Comparison of ENCODE assay signal across 8 cellular contexts in the genomic region with DNA sequence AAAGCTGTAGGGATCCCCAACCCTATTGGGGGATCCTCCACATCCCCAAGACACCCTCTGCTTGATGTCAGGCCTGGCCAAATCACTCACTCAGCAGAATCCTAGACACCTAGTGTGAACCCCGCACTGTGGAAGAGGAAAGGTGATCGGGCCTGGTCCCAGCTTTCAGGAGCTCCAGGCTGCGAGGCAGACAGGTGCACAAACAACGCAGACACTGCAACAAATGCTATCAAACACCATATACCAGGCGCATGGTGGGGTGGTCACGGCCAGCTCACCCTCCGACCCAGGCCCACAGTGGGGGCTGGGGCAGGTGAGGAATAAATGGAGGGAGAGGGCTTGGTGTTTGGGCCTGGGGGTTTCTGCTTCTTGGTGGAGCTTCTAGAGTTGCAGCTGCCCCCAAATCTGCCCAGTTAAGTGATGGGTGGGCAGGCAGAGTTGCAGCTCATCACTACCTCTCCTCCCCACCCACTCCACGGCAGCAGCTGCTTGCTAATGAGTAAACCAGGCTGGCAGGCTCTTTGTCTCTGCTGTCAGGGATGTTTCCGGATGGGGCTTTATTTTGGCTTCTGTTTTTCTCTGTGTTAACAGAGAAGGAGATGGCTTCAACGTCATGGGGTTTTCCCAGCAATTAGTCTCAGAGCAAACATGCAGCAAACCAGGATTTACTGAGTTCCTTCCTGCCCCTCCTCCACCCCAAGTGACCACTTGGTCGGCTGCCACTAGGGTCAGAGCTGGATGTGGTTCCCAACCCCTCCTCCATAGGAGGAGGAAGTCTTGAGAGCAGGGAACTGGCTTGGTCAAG. TPM values are rescaled to one million over a fixed set of nuclear protein-coding genes. Genes with fewer than 3 reads are reported as not detected.
DNase-seq lines count a peak whose midpoint lies in the region; ATAC-seq and TF ChIP-seq lines count a peak whose summit lies in the region.

No MANE protein-coding gene starts in this region.

- peaks cover 23% of the 10 kb centered on the region for H3K36me3 Mint-ChIP-seq in CD4-positive, alpha-beta T cell (ENCODE audit: low read depth)
- peaks cover 12% of the 10 kb centered on the region for H3K36me3 Mint-ChIP-seq in activated CD8-positive, alpha-beta T cell treated with anti-CD3 and anti-CD28 coated beads for 36 hours (ENCODE audit: low read depth)

- CTCF ChIA-PET in CD4-positive, alpha-beta T cell (lab: Charles Lee): no interaction called here
- CTCF ChIA-PET in activated CD8-positive, alpha-beta T cell treated with anti-CD3 and anti-CD28 coated beads for 36 hours (lab: Charles Lee): interaction anchor here (0.7 to 1.7 kb wide), 4 partner anchors 22 to 149 kb away, joined by 3 to 5 read pairs (median 4); no protein-coding TSS in a partner anchor

- H3K36me3 ChIP-seq in ovary: no peaks in the 10 kb centered on the region

- H3K27me3 Mint-ChIP-seq in CD4-positive, alpha-beta T cell: no peaks in the 10 kb centered on the region
- H3K27me3 Mint-ChIP-seq in activated CD8-positive, alpha-beta T cell treated with anti-CD3 and anti-CD28 coated beads for 36 hours: no peaks in the 10 kb centered on the region

- no peak for TF ChIP-seq EP300 in ovary (IDR thresholded peaks at IDR 0.05)

- intact Hi-C loops in CD4-positive, alpha-beta T cell (cut with DNase I, micrococcal nuclease): no loop called here
- intact Hi-C loops in activated CD8-positive, alpha-beta T cell treated with anti-CD3 and anti-CD28 coated beads for 36 hours (cut with micrococcal nuclease): no loop called here
- intact Hi-C loops in ovary (cut with DNase I): loop anchor here in 1 of 4 donors (10.0 kb wide), 1 partner anchor 51 kb away; a partner anchor contains a TSS

- no peak overlapping the region for H3K27ac ChIP-seq in CD4-positive, alpha-beta T cell (ENCODE audit: low read depth, low read length)
- peak overlapping the region in 1 of 2 donors; percentile 42 for H3K27ac ChIP-seq in ovary

- H3K4me3 ChIP-seq in ovary: no peak overlapping the region

- H3K4me3 Mint-ChIP-seq in CD4-positive, alpha-beta T cell: no peak overlapping the region
- H3K4me3 Mint-ChIP-seq in activated CD8-positive, alpha-beta T cell treated with anti-CD3 and anti-CD28 coated beads for 36 hours: no peak overlapping the region

- 46 to 53% (median 49%) methylated on average over 11 of the region's 11 CpGs for WGBS in ovary, 3 donors

- peaks cover 8% of the 10 kb centered on the region for H3K4me1 ChIP-seq in ovary (ENCODE audit: insufficient read depth)

- H3K9me3 Mint-ChIP-seq in CD4-positive, alpha-beta T cell: no peaks in the 10 kb centered on the region
- no peaks in the 10 kb centered on the region for H3K9me3 Mint-ChIP-seq in activated CD8-positive, alpha-beta T cell treated with anti-CD3 and anti-CD28 coated beads for 36 hours

- no peak for TF ChIP-seq CTCF in CD4-positive, alpha-beta T cell (IDR thresholded peaks at IDR 0.05)
- TF ChIP-seq CTCF in activated CD8-positive, alpha-beta T cell treated with anti-CD3 and anti-CD28 coated beads for 36 hours (IDR thresholded peaks at IDR 0.05): no peak
- TF ChIP-seq CTCF in ovary (IDR thresholded peaks at IDR 0.05): no peak

- peak; percentile 24 for ATAC-seq in CD4-positive, alpha-beta T cell (ENCODE audit: poor library complexity)
- peak; percentile 17 for ATAC-seq in activated CD8-positive, alpha-beta T cell treated with anti-CD3 and anti-CD28 coated beads for 36 hours
- no peak for ATAC-seq in HG02798 (IDR thresholded peaks at IDR 0.05; ENCODE audit: poor library complexity, unreplicated experiment)

- H3K27me3 ChIP-seq in CD4-positive, alpha-beta T cell (ENCODE audit: control insufficient read depth, insufficient read depth, low read length): no peaks in the 10 kb centered on the region
- no peaks in the 10 kb centered on the region for H3K27me3 ChIP-seq in ovary

- peaks cover 33% of the 10 kb centered on the region for H3K4me1 Mint-ChIP-seq in CD4-positive, alpha-beta T cell (ENCODE audit: low read depth)
- H3K4me1 Mint-ChIP-seq in activated CD8-positive, alpha-beta T cell treated with anti-CD3 and anti-CD28 coated beads for 36 hours (ENCODE audit: low read depth): peaks cover 18% of the 10 kb centered on the region

- no peak for TF ChIP-seq POLR2A in ovary (IDR thresholded peaks at IDR 0.05)

- peak in 6 of 10 experiments; percentile 7 to 26 (median 18) for DNase-seq in CD4-positive, alpha-beta T cell
- DNase-seq in NCI-H1105 treated with DMSO at 0.1 percent for 48 hours (lab: John Stamatoyannopoulos, UW) (peak; percentile 43), foreskin melanocyte (peak; percentile 39), ovary (peak; percentile 59 to 75 (median 68)), putamen (ENCODE audit: low spot score) (no peak), RPMI8226 (no peak)
- DNase-seq in activated CD8-positive, alpha-beta T cell treated with anti-CD3 and anti-CD28 coated beads for 36 hours: peak; percentile 41

- H3K27ac Mint-ChIP-seq in CD4-positive, alpha-beta T cell: peak overlapping the region; percentile 83
- H3K27ac Mint-ChIP-seq in activated CD8-positive, alpha-beta T cell treated with anti-CD3 and anti-CD28 coated beads for 36 hours: peak overlapping the region; percentile 66

- POLR2A ChIA-PET in CD4-positive, alpha-beta T cell (lab: Charles Lee): interaction anchor here (0.8 to 1.9 kb wide), 3 partner anchors 16 to 161 kb away, joined by 4 to 6 read pairs (median 5); no protein-coding TSS in a partner anchor
- POLR2A ChIA-PET in activated CD8-positive, alpha-beta T cell treated with anti-CD3 and anti-CD28 coated beads for 36 hours (lab: Charles Lee): interaction anchor here (1.4 kb wide), 2 partner anchors 54 to 73 kb away, joined by 3 to 4 read pairs; no protein-coding TSS in a partner anchor

- no peaks in the 10 kb centered on the region for H3K9me3 ChIP-seq in CD4-positive, alpha-beta T cell (ENCODE audit: control insufficient read depth, low read length)
- H3K9me3 ChIP-seq in ovary: no peaks in the 10 kb centered on the region

RNA-seq across cellular contexts. Expression of a gene that starts 46.6 kb away (rescaled TPM):
- 10 to 100 TPM; 20.6 to 20.8 TPM for total RNA-seq in CD4-positive, alpha-beta T cell
- 10 to 100 TPM; 58.2 to 64.4 TPM for total RNA-seq in activated CD8-positive, alpha-beta T cell treated with anti-CD3 and anti-CD28 coated beads for 36 hours
- total RNA-seq in ovary: 10 to 100 TPM; 11.9 to 78.0 (median 19.9) TPM
- polyA plus RNA-seq in ovary: 100 to 1,000 TPM in 1 of 2 donors, 10 to 100 TPM in 1; 17.4 to 190 TPM

Comparison
In these comparisons a context has a peak if more than half of its experiments do, and no peak if none do; other contexts are left out.
1. DNase-seq: peak in CD4-positive, alpha-beta T cell (6 of 10), NCI-H1105 treated with DMSO at 0.1 percent for 48 hours (single experiment), activated CD8-positive, alpha-beta T cell treated with anti-CD3 and anti-CD28 coated beads for 36 hours (single experiment), foreskin melanocyte (single experiment) and ovary (5 of 5); none in putamen (single experiment) and RPMI8226 (single experiment).